Comparison of ENCODE assay signal across 8 cellular contexts in genomic region chrX:150899191-150899757, GRCh38. TPM values are rescaled to one million over a fixed set of nuclear protein-coding genes. Genes with fewer than 3 reads are reported as not detected.
DNase-seq lines count a peak whose midpoint lies in the region; ATAC-seq lines count a peak whose summit lies in the region.

No MANE protein-coding gene starts in this region.

- ATAC-seq in GM19467 (IDR thresholded peaks at IDR 0.05; ENCODE audit: unreplicated experiment) (peak; percentile 35), left cardiac atrium (peak; percentile 48 to 58)
- ATAC-seq in activated naive CD8-positive, alpha-beta T cell treated with anti-CD3 and anti-CD28 coated beads, Interleukin-2, amount 50 U/mL, for 24 hours: peak; percentile 31

- intact Hi-C loops in left cardiac atrium (cut with DNase I): no loop called here

- peak overlapping the region; percentile 77 for H3K4me3 Mint-ChIP-seq in activated naive CD8-positive, alpha-beta T cell treated with anti-CD3 and anti-CD28 coated beads, Interleukin-2, amount 50 U/mL, for 24 hours

- H3K4me1 Mint-ChIP-seq in activated naive CD8-positive, alpha-beta T cell treated with anti-CD3 and anti-CD28 coated beads, Interleukin-2, amount 50 U/mL, for 24 hours: peaks cover 14% of the 10 kb centered on the region

- H3K9me3 Mint-ChIP-seq in activated naive CD8-positive, alpha-beta T cell treated with anti-CD3 and anti-CD28 coated beads, Interleukin-2, amount 50 U/mL, for 24 hours: no peaks in the 10 kb centered on the region

- DNase-seq in CD1c-positive myeloid dendritic cell (ENCODE audit: extremely low spot score) (peak; percentile 72), HT-29 (ENCODE audit: low spot score) (peak; percentile 30), SIG-M5 treated with dmso at 0.1 percent for 504 hours (lab: John Stamatoyannopoulos, UW; ENCODE audit: unreplicated experiment) (peak; percentile 66), left cardiac atrium (peak; percentile 31), pons (ENCODE audit: low spot score) (peak; percentile 46), NCI-H1694 treated with DMSO at 0.1 percent for 48 hours (lab: John Stamatoyannopoulos, UW) (no peak)
- peak; percentile 14 for DNase-seq in activated naive CD8-positive, alpha-beta T cell treated with anti-CD3 and anti-CD28 coated beads, Interleukin-2, amount 50 U/mL, for 24 hours

- no peak overlapping the region for H3K27ac Mint-ChIP-seq in activated naive CD8-positive, alpha-beta T cell treated with anti-CD3 and anti-CD28 coated beads, Interleukin-2, amount 50 U/mL, for 24 hours

- H3K27me3 Mint-ChIP-seq in activated naive CD8-positive, alpha-beta T cell treated with anti-CD3 and anti-CD28 coated beads, Interleukin-2, amount 50 U/mL, for 24 hours: no peaks in the 10 kb centered on the region

- no peaks in the 10 kb centered on the region for H3K36me3 Mint-ChIP-seq in activated naive CD8-positive, alpha-beta T cell treated with anti-CD3 and anti-CD28 coated beads, Interleukin-2, amount 50 U/mL, for 24 hours (ENCODE audit: low read depth)

RNA-seq across cellular contexts. Expression of gene CD99L2, which starts 0.8 kb away (rescaled TPM):
- 3.3 and 3.8 TPM in 2 replicates for total RNA-seq in HT-29 (2014; rRNA removed; shearing (Covaris generic))
- 10 to 100 TPM; 61.0 to 62.6 TPM for total RNA-seq in left cardiac atrium

Comparison
In these comparisons a context has a peak if more than half of its experiments do, and no peak if none do; other contexts are left out.
1. RNA of gene CD99L2, which starts 0.8 kb away (total RNA-seq): 61.0 to 62.6 TPM in left cardiac atrium; 3.3 to 3.8 TPM in HT-29; every median in the first group is over 10 times any median in the second.
2. Peak in every context shown above with its lines, with median percentiles within 50 percentile points of each other: ATAC-seq.